In genomic region chr20:32909451-32909850, GRCh38 we compare ENCODE assay signal across 19 cellular contexts. TPM values are rescaled to one million over a fixed set of nuclear protein-coding genes. Genes with fewer than 3 reads are reported as not detected.
"Had no signal": no experiment of that assay in that cellular context is flagged by ENCODE, and none has a peak within 500 bp of the region (broad histone marks: within the 10 kb centered on the region; RNA-seq: fewer than 3 reads in every experiment).

No MANE protein-coding gene starts in this region.

- H3K9me3 Mint-ChIP-seq: natural killer cell treated with Interleukin-12 subunit alpha and Interleukin-12 subunit beta and Interleukin-15 and Interleukin-18, amount 100 ng/mL, for 72 hours had no signal

- H3K27ac Mint-ChIP-seq: immature natural killer cell; natural killer cell treated with Interleukin-12 subunit alpha and Interleukin-12 subunit beta and Interleukin-15 and Interleukin-18, amount 100 ng/mL, for 72 hours had no signal

- H3K36me3 Mint-ChIP-seq: natural killer cell treated with Interleukin-12 subunit alpha and Interleukin-12 subunit beta and Interleukin-15 and Interleukin-18, amount 100 ng/mL, for 72 hours had no signal

- ATAC-seq: gastroesophageal sphincter; heart right ventricle; natural killer cell treated with Interleukin-12 subunit alpha and Interleukin-12 subunit beta and Interleukin-15 and Interleukin-18, amount 100 ng/mL, for 72 hours; SK-N-SH treated with all-trans-retinoic acid at 6 μM for 48 hours had no signal

- H3K36me3 ChIP-seq: brain microvascular endothelial cell, gastroesophageal sphincter, heart right ventricle, tibial nerve, vagina had no signal

- H3K9me3 ChIP-seq: vagina had no signal

- DNase-seq: activated CD4-positive, alpha-beta T cell treated with anti-CD3 and anti-CD28 coated beads, Interleukin-2, amount 10 ng/mL, durations not matched to agents 7 days and 5 days; activated CD4-positive, CD25-positive, alpha-beta regulatory T cell; activated gamma-delta T cell; anterior cingulate cortex; brain microvascular endothelial cell; central memory CD4-positive, alpha-beta T cell; heart right ventricle; immature natural killer cell; retina; stimulated activated naive CD4-positive, alpha-beta T cell; T-helper 1 cell; T-helper 9 cell had no signal

- H3K27me3 ChIP-seq: brain microvascular endothelial cell, gastroesophageal sphincter, tibial nerve, vagina had no signal

- H3K27ac ChIP-seq: brain microvascular endothelial cell, coronary artery, gastroesophageal sphincter, heart right ventricle, tibial nerve, vagina had no signal

- H3K4me1 ChIP-seq: gastroesophageal sphincter, heart right ventricle, tibial nerve, vagina had no signal

- H3K4me3 Mint-ChIP-seq: activated CD4-positive, alpha-beta T cell treated with anti-CD3 and anti-CD28 coated beads, Interleukin-2, amount 10 ng/mL, durations not matched to agents 7 days and 5 days; immature natural killer cell; natural killer cell treated with Interleukin-12 subunit alpha and Interleukin-12 subunit beta and Interleukin-15 and Interleukin-18, amount 100 ng/mL, for 72 hours had no signal

- H3K4me3 ChIP-seq: coronary artery, gastroesophageal sphincter, heart right ventricle, tibial nerve, vagina had no signal

- H3K4me1 Mint-ChIP-seq: immature natural killer cell had no signal

- H3K27me3 Mint-ChIP-seq: activated CD4-positive, alpha-beta T cell treated with anti-CD3 and anti-CD28 coated beads, Interleukin-2, amount 10 ng/mL, durations not matched to agents 7 days and 5 days; natural killer cell treated with Interleukin-12 subunit alpha and Interleukin-12 subunit beta and Interleukin-15 and Interleukin-18, amount 100 ng/mL, for 72 hours had no signal

RNA-seq across cellular contexts. Expression of gene EFCAB8, which starts 50.7 kb away (rescaled TPM):
- total RNA-seq: vagina had no signal
- polyA plus RNA-seq: liver had no signal
